Comparison of ENCODE assay signal across 1 cellular context in genomic region chr7:112131016-112131415, GRCh38.
A peak's percentile ranks its signal among the peaks of the same experiment; 100 is the strongest.
TF ChIP-seq lines count a peak whose summit lies in the region.

No MANE protein-coding gene starts in this region.

TF ChIP-seq in HEK293, 187 proteins besides CTCF, POLR2A, EP300 and RAD21 (continued from another document and continues in another):
- no peak for TF ChIP-seq ZNF488 (tag by site-specific recombination; IDR thresholded peaks at IDR 0.05)
- TF ChIP-seq TSHZ1 (tag by site-specific recombination; IDR thresholded peaks at IDR 0.05; ENCODE audit: borderline replicate concordance) = peak; percentile 86; the same call in 1 of the 2 replicates
- no peak for TF ChIP-seq HOXA7 (CRISPR knock-in tag; IDR thresholded peaks at IDR 0.05; ENCODE audit: borderline replicate concordance)
- TF ChIP-seq ZNF24 (tag by site-specific recombination; IDR thresholded peaks at IDR 0.05) = no peak
- TF ChIP-seq ZNF561 (tag by site-specific recombination; IDR thresholded peaks at IDR 0.05; ENCODE audit: borderline replicate concordance) = peak; percentile 84
- TF ChIP-seq WT1 (tag by site-specific recombination; IDR thresholded peaks at IDR 0.05) = 0 out of 2 replicates have a peak, but pooled peaks have one; percentile 9
- peak; percentile 69; the same call in 1 of the 2 replicates for TF ChIP-seq IKZF3 (tag by site-specific recombination; IDR thresholded peaks at IDR 0.05)
- TF ChIP-seq ZSCAN16 (tag by site-specific recombination; IDR thresholded peaks at IDR 0.05) = no peak
- no peak for TF ChIP-seq ZNF768 (tag by site-specific recombination; IDR thresholded peaks at IDR 0.05)
- TF ChIP-seq PRDM4 (tag by site-specific recombination; IDR thresholded peaks at IDR 0.05) = peak; percentile 58
- TF ChIP-seq ZNF350 (tag by site-specific recombination; IDR thresholded peaks at IDR 0.05) = no peak
- TF ChIP-seq ZNF677 (tag by site-specific recombination; IDR thresholded peaks at IDR 0.05) = no peak
- TF ChIP-seq TCF7L2 (IDR thresholded peaks at IDR 0.05; ENCODE audit: borderline replicate concordance, low read depth, low read length) = peak; percentile 85
- TF ChIP-seq ZNF394 (tag by site-specific recombination; IDR thresholded peaks at IDR 0.05; ENCODE audit: borderline replicate concordance) = 0 out of 2 replicates have a peak, but pooled peaks have one; percentile 10
- TF ChIP-seq ZNF37A (tag by site-specific recombination; IDR thresholded peaks at IDR 0.05) = no peak
- no peak for TF ChIP-seq ZNF560 (tag by site-specific recombination; IDR thresholded peaks at IDR 0.05; ENCODE audit: borderline replicate concordance)
- TF ChIP-seq ZNF473 (tag by site-specific recombination; IDR thresholded peaks at IDR 0.05) = no peak
- peak; percentile 24; the same call in 1 of the 2 replicates for TF ChIP-seq BCL6B (tag by site-specific recombination; IDR thresholded peaks at IDR 0.05)
- no peak for TF ChIP-seq YY2 (tag by site-specific recombination; IDR thresholded peaks at IDR 0.05)
- TF ChIP-seq ZNF146 (tag by site-specific recombination; IDR thresholded peaks at IDR 0.05) = no peak
- TF ChIP-seq PATZ1 (tag by site-specific recombination; IDR thresholded peaks at IDR 0.05) = peak; percentile 75
- no peak for TF ChIP-seq HOXC10 (CRISPR knock-in tag; IDR thresholded peaks at IDR 0.05)
- no peak for TF ChIP-seq ZNF423 (tag by site-specific recombination; IDR thresholded peaks at IDR 0.05)
- TF ChIP-seq OSR2 (tag by site-specific recombination; IDR thresholded peaks at IDR 0.05) = peak; percentile 79
- no peak for TF ChIP-seq KLF16 (tag by site-specific recombination; IDR thresholded peaks at IDR 0.05)
- TF ChIP-seq ZNF202 (tag by site-specific recombination; IDR thresholded peaks at IDR 0.05; ENCODE audit: borderline replicate concordance) = no peak
- TF ChIP-seq ZNF174 (tag by site-specific recombination; IDR thresholded peaks at IDR 0.05) = no peak
- no peak; the same call in 1 of the 2 replicates for TF ChIP-seq HIC1 (tag by site-specific recombination; IDR thresholded peaks at IDR 0.05)
- peak; percentile 95 for TF ChIP-seq PRDM6 (tag by site-specific recombination; IDR thresholded peaks at IDR 0.05)
- 0 out of 2 replicates have a peak, but pooled peaks have one; percentile 18 for TF ChIP-seq ZNF449 (tag by site-specific recombination; IDR thresholded peaks at IDR 0.05)
- TF ChIP-seq ZNF398 (tag by site-specific recombination; IDR thresholded peaks at IDR 0.05) = no peak
- 0 out of 2 replicates have a peak, but pooled peaks have one; percentile 33 for TF ChIP-seq ZBTB44 (tag by site-specific recombination; IDR thresholded peaks at IDR 0.05)
- TF ChIP-seq ZNF670 (tag by site-specific recombination; IDR thresholded peaks at IDR 0.05; ENCODE audit: low read depth) = no peak
- no peak for TF ChIP-seq ZNF121 (tag by site-specific recombination; IDR thresholded peaks at IDR 0.05)
- TF ChIP-seq ZNF426 (tag by site-specific recombination; IDR thresholded peaks at IDR 0.05) = no peak
